In genomic region chr6:148524509-148524908, GRCh38 we compare ENCODE assay signal across 10 cellular contexts.
DNase-seq lines count a peak whose midpoint lies in the region; ATAC-seq and TF ChIP-seq lines count a peak whose summit lies in the region.
"Had no signal": no experiment of that assay in that cellular context is flagged by ENCODE, and none has a peak within 500 bp of the region (broad histone marks: within the 10 kb centered on the region; RNA-seq: fewer than 3 reads in every experiment).

No MANE protein-coding gene starts in this region.

- H3K27me3 Mint-ChIP-seq in activated CD8-positive, alpha-beta T cell treated with anti-CD3 and anti-CD28 coated beads for 36 hours = no peaks in the 10 kb centered on the region
- peaks cover 4% of the 10 kb centered on the region for H3K27me3 Mint-ChIP-seq in activated CD8-positive, alpha-beta T cell treated with anti-CD3 and anti-CD28 coated beads, Interleukin-2, amount 10 ng/mL, durations not matched to agents 7 days and 5 days (ENCODE audit: low read depth)
- peaks cover 0 to 11% (median 3%) of the 10 kb centered on the region in 5 donors for H3K27me3 Mint-ChIP-seq in naive thymus-derived CD4-positive, alpha-beta T cell
- H3K27me3 Mint-ChIP-seq in T-helper 2 cell treated with Interferon-gamma antibody and Interleukin-4, amounts not matched to agents 5 μg/mL and 100 μg/mL, for 36 hours (ENCODE audit: low read depth) = peaks cover 5% of the 10 kb centered on the region
- H3K27me3 Mint-ChIP-seq: activated naive CD8-positive, alpha-beta T cell treated with anti-CD3 and anti-CD28 coated beads, Interleukin-2, amount 10 ng/mL, durations not matched to agents 7 days and 5 days had no signal

- DNase-seq in activated CD8-positive, alpha-beta T cell treated with anti-CD3 and anti-CD28 coated beads for 36 hours = no peak
- DNase-seq in activated CD8-positive, alpha-beta T cell treated with anti-CD3 and anti-CD28 coated beads, Interleukin-2, amount 10 ng/mL, durations not matched to agents 7 days and 5 days = no peak
- DNase-seq in iris pigment epithelial cell (ENCODE audit: low read depth) = peak; percentile 88
- DNase-seq in tibial artery = no peak
- no peak for DNase-seq in naive thymus-derived CD4-positive, alpha-beta T cell
- no peak for DNase-seq in G401 (ENCODE audit: low spot score)
- no peak for DNase-seq in T-helper 2 cell treated with Interferon-gamma antibody and Interleukin-4, amounts not matched to agents 5 μg/mL and 100 μg/mL, for 36 hours (ENCODE audit: low spot score)
- DNase-seq: activated naive CD8-positive, alpha-beta T cell treated with anti-CD3 and anti-CD28 coated beads, Interleukin-2, amount 10 ng/mL, durations not matched to agents 7 days and 5 days; NCI-H2227 treated with DMSO at 0.1 percent for 48 hours had no signal

- ATAC-seq in activated CD8-positive, alpha-beta T cell treated with anti-CD3 and anti-CD28 coated beads for 36 hours = peak; percentile 28
- no peak for ATAC-seq in activated CD8-positive, alpha-beta T cell treated with anti-CD3 and anti-CD28 coated beads, Interleukin-2, amount 10 ng/mL, durations not matched to agents 7 days and 5 days
- ATAC-seq in naive thymus-derived CD4-positive, alpha-beta T cell = no peak

- H3K4me1 Mint-ChIP-seq in activated CD8-positive, alpha-beta T cell treated with anti-CD3 and anti-CD28 coated beads for 36 hours (ENCODE audit: low read depth) = peaks cover 14% of the 10 kb centered on the region
- no peaks in the 10 kb centered on the region for H3K4me1 Mint-ChIP-seq in activated CD8-positive, alpha-beta T cell treated with anti-CD3 and anti-CD28 coated beads, Interleukin-2, amount 10 ng/mL, durations not matched to agents 7 days and 5 days (ENCODE audit: low read depth)
- peaks cover 0 to 1% (median 0%) of the 10 kb centered on the region in 7 donors for H3K4me1 Mint-ChIP-seq in naive thymus-derived CD4-positive, alpha-beta T cell
- H3K4me1 Mint-ChIP-seq in T-helper 2 cell treated with Interferon-gamma antibody and Interleukin-4, amounts not matched to agents 5 μg/mL and 100 μg/mL, for 36 hours (ENCODE audit: low read depth) = no peaks in the 10 kb centered on the region
- H3K4me1 Mint-ChIP-seq: activated naive CD8-positive, alpha-beta T cell treated with anti-CD3 and anti-CD28 coated beads, Interleukin-2, amount 10 ng/mL, durations not matched to agents 7 days and 5 days had no signal

- POLR2A ChIA-PET in activated CD8-positive, alpha-beta T cell treated with anti-CD3 and anti-CD28 coated beads for 36 hours (lab: Charles Lee) = interaction anchor here (1.0 kb wide), 1 partner anchor 14 kb away, joined by 3 read pairs; no protein-coding TSS in a partner anchor
- POLR2A ChIA-PET in activated CD8-positive, alpha-beta T cell treated with anti-CD3 and anti-CD28 coated beads, Interleukin-2, amount 10 ng/mL, durations not matched to agents 7 days and 5 days (lab: Charles Lee) = no interaction called here
- POLR2A ChIA-PET in naive thymus-derived CD4-positive, alpha-beta T cell (lab: Charles Lee) = no interaction called here

- no peaks in the 10 kb centered on the region for H3K27me3 ChIP-seq in tibial artery
- H3K27me3 ChIP-seq in naive thymus-derived CD4-positive, alpha-beta T cell (ENCODE audit: control insufficient read depth in 2 of 2, insufficient read depth in 2 of 2, low read length in 2 of 2) = no peaks in the 10 kb centered on the region

- peak overlapping the region; percentile 58 for H3K27ac ChIP-seq in angular gyrus (ENCODE audit: low read depth, low read length)
- H3K27ac ChIP-seq in tibial artery = peak overlapping the region; percentile 66 to 80
- no peak overlapping the region for H3K27ac ChIP-seq in naive thymus-derived CD4-positive, alpha-beta T cell (ENCODE audit: low read depth, low read length)

- CTCF ChIA-PET in activated CD8-positive, alpha-beta T cell treated with anti-CD3 and anti-CD28 coated beads for 36 hours (lab: Charles Lee) = no interaction called here
- CTCF ChIA-PET in activated CD8-positive, alpha-beta T cell treated with anti-CD3 and anti-CD28 coated beads, Interleukin-2, amount 10 ng/mL, durations not matched to agents 7 days and 5 days (lab: Charles Lee) = no interaction called here
- CTCF ChIA-PET in naive thymus-derived CD4-positive, alpha-beta T cell (lab: Charles Lee) = no interaction called here

- in situ Hi-C loops in G401 (cut with HindIII; ENCODE audit: low sequenced_read_pairs) = no loop called here

- peak overlapping the region; percentile 66 for H3K27ac Mint-ChIP-seq in activated CD8-positive, alpha-beta T cell treated with anti-CD3 and anti-CD28 coated beads for 36 hours
- H3K27ac Mint-ChIP-seq in activated CD8-positive, alpha-beta T cell treated with anti-CD3 and anti-CD28 coated beads, Interleukin-2, amount 10 ng/mL, durations not matched to agents 7 days and 5 days = no peak overlapping the region
- no peak overlapping the region for H3K27ac Mint-ChIP-seq in naive thymus-derived CD4-positive, alpha-beta T cell
- H3K27ac Mint-ChIP-seq in T-helper 2 cell treated with Interferon-gamma antibody and Interleukin-4, amounts not matched to agents 5 μg/mL and 100 μg/mL, for 36 hours = no peak overlapping the region
- H3K27ac Mint-ChIP-seq: activated naive CD8-positive, alpha-beta T cell treated with anti-CD3 and anti-CD28 coated beads, Interleukin-2, amount 10 ng/mL, durations not matched to agents 7 days and 5 days had no signal

- no peaks in the 10 kb centered on the region for H3K36me3 Mint-ChIP-seq in activated CD8-positive, alpha-beta T cell treated with anti-CD3 and anti-CD28 coated beads for 36 hours (ENCODE audit: low read depth)
- H3K36me3 Mint-ChIP-seq in activated CD8-positive, alpha-beta T cell treated with anti-CD3 and anti-CD28 coated beads, Interleukin-2, amount 10 ng/mL, durations not matched to agents 7 days and 5 days (ENCODE audit: low read depth) = no peaks in the 10 kb centered on the region
- no peaks in the 10 kb centered on the region for H3K36me3 Mint-ChIP-seq in naive thymus-derived CD4-positive, alpha-beta T cell
- no peaks in the 10 kb centered on the region for H3K36me3 Mint-ChIP-seq in T-helper 2 cell treated with Interferon-gamma antibody and Interleukin-4, amounts not matched to agents 5 μg/mL and 100 μg/mL, for 36 hours (ENCODE audit: low read depth)
- H3K36me3 Mint-ChIP-seq: activated naive CD8-positive, alpha-beta T cell treated with anti-CD3 and anti-CD28 coated beads, Interleukin-2, amount 10 ng/mL, durations not matched to agents 7 days and 5 days had no signal

- peak overlapping the region; percentile 6 for H3K4me3 Mint-ChIP-seq in activated CD8-positive, alpha-beta T cell treated with anti-CD3 and anti-CD28 coated beads for 36 hours
- H3K4me3 Mint-ChIP-seq in activated CD8-positive, alpha-beta T cell treated with anti-CD3 and anti-CD28 coated beads, Interleukin-2, amount 10 ng/mL, durations not matched to agents 7 days and 5 days = no peak overlapping the region
- no peak overlapping the region for H3K4me3 Mint-ChIP-seq in naive thymus-derived CD4-positive, alpha-beta T cell
- no peak overlapping the region for H3K4me3 Mint-ChIP-seq in T-helper 2 cell treated with Interferon-gamma antibody and Interleukin-4, amounts not matched to agents 5 μg/mL and 100 μg/mL, for 36 hours
- H3K4me3 Mint-ChIP-seq: activated naive CD8-positive, alpha-beta T cell treated with anti-CD3 and anti-CD28 coated beads, Interleukin-2, amount 10 ng/mL, durations not matched to agents 7 days and 5 days had no signal

- H3K9me3 ChIP-seq in tibial artery = no peaks in the 10 kb centered on the region
- H3K9me3 ChIP-seq in naive thymus-derived CD4-positive, alpha-beta T cell (ENCODE audit: control insufficient read depth in 2 of 3, low read length in 3 of 3) = no peaks in the 10 kb centered on the region

- intact Hi-C loops in activated CD8-positive, alpha-beta T cell treated with anti-CD3 and anti-CD28 coated beads for 36 hours (cut with micrococcal nuclease) = no loop called here
- intact Hi-C loops in tibial artery (cut with DNase I; ENCODE audit: low total_unique reads) = loop anchor here (10.0 kb wide), 1 partner anchor 60 kb away; no protein-coding TSS in a partner anchor
- intact Hi-C loops in naive thymus-derived CD4-positive, alpha-beta T cell (cut with micrococcal nuclease) = no loop called here

- peak overlapping the region; percentile 16 to 17 for H3K4me3 ChIP-seq in tibial artery
- H3K4me3 ChIP-seq in naive thymus-derived CD4-positive, alpha-beta T cell (ENCODE audit: low read length) = no peak overlapping the region

- TF ChIP-seq CTCF in activated CD8-positive, alpha-beta T cell treated with anti-CD3 and anti-CD28 coated beads for 36 hours (IDR thresholded peaks at IDR 0.05) = no peak
- TF ChIP-seq CTCF in tibial artery (IDR thresholded peaks at IDR 0.05) = no peak

- no peaks in the 10 kb centered on the region for H3K9me3 Mint-ChIP-seq in activated CD8-positive, alpha-beta T cell treated with anti-CD3 and anti-CD28 coated beads for 36 hours
- H3K9me3 Mint-ChIP-seq in activated CD8-positive, alpha-beta T cell treated with anti-CD3 and anti-CD28 coated beads, Interleukin-2, amount 10 ng/mL, durations not matched to agents 7 days and 5 days (ENCODE audit: insufficient read depth) = no peaks in the 10 kb centered on the region
- no peaks in the 10 kb centered on the region for H3K9me3 Mint-ChIP-seq in naive thymus-derived CD4-positive, alpha-beta T cell
- H3K9me3 Mint-ChIP-seq in T-helper 2 cell treated with Interferon-gamma antibody and Interleukin-4, amounts not matched to agents 5 μg/mL and 100 μg/mL, for 36 hours = no peaks in the 10 kb centered on the region
- H3K9me3 Mint-ChIP-seq: activated naive CD8-positive, alpha-beta T cell treated with anti-CD3 and anti-CD28 coated beads, Interleukin-2, amount 10 ng/mL, durations not matched to agents 7 days and 5 days had no signal

- H3K36me3 ChIP-seq in tibial artery = peaks cover 39 to 56% (median 42%) of the 10 kb centered on the region in 3 donors
- no peaks in the 10 kb centered on the region for H3K36me3 ChIP-seq in naive thymus-derived CD4-positive, alpha-beta T cell (ENCODE audit: control insufficient read depth in 2 of 3, insufficient read depth in 3 of 3, low read length in 3 of 3)

- H3K4me1 ChIP-seq in tibial artery = peaks cover 0 to 64% (median 10%) of the 10 kb centered on the region in 4 donors
- H3K4me1 ChIP-seq in naive thymus-derived CD4-positive, alpha-beta T cell (ENCODE audit: control insufficient read depth in 2 of 2, insufficient read depth in 2 of 2, low read length in 2 of 2) = no peaks in the 10 kb centered on the region
